Comparison of ENCODE assay signal across 1 cellular context in the genomic region with DNA sequence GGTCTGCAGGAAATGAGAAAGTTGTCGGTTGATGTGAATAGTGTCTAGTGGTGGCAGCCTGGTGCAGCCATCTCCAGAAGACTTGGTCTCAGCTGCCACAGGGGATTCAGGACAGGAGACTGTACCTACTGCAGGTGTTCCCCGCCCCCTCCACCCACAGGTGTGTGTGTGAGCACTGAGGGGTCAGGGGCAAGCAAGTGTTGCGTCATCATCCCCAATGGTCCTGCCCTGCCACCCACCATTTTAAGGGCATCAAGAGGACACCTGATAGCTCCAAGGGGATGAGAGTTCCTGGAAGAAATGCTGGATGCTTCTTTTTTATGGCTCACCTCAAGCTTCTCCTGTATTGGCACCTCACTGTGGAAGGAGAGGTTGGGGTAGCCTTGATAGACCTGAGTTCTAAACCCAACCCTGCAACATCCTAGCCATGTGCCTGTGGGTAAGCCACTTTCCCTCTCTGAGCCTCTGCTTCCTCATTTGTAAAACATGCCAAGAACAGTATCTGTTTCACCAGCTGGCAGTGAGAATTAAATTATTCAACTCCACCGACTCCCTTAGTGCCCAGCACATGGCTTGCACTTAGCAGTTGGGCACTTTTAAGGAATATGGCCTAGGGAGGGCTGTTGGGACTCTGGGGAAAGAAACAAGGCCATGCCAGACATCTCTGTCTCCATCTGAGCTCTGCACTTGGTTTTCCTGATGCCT.
TF ChIP-seq lines count a peak whose summit lies in the region.

No MANE protein-coding gene starts in this region.

TF ChIP-seq in endothelial cell of umbilical vein, 7 proteins besides CTCF, POLR2A, EP300 and RAD21:
- TF ChIP-seq, protein P1, sequence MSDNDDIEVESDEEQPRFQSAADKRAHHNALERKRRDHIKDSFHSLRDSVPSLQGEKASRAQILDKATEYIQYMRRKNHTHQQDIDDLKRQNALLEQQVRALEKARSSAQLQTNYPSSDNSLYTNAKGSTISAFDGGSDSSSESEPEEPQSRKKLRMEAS (IDR thresholded peaks at IDR 0.05; ENCODE audit: insufficient read depth, insufficient read length) = no peak
- TF ChIP-seq MYC (IDR thresholded peaks at IDR 0.05; ENCODE audit: low read depth, low read length) (no peak), EZH2 (IDR thresholded peaks at IDR 0.05; ENCODE audit: borderline replicate concordance, low read depth, low read length, severe bottlenecking) (no peak), FOS (IDR thresholded peaks at IDR 0.05; ENCODE audit: borderline replicate concordance, insufficient read depth, low read length) (no peak), JUN (IDR thresholded peaks at IDR 0.05; ENCODE audit: borderline replicate concordance, insufficient read depth, insufficient read length, low read depth) (no peak), GATA2 (IDR thresholded peaks at IDR 0.05; ENCODE audit: insufficient read depth, insufficient read length, low read depth, low read length) (no peak), POLR2AphosphoS5 (IDR thresholded peaks at IDR 0.05; ENCODE audit: insufficient read depth, low read depth, low read length) (no peak)
